ENCODE assay signal across 1 cellular context in the genomic region with DNA sequence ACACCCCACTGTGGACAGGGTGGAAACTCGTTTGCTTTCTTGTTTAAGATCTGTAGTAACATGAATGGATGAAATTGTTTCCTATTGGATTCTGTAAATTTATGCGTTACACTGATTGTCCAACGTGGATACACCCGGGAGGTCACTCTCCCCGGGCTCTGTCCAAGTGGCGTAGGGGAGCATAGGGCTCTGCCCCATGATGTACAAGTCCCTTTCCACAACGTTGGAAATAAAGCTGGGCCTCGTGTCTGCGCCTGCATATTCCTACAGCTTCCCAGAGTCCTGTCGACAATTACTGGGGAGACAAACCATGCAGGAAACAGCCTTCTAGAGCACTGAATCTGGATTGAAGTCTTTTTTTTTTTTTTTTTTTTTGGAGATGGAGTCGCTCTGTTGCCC.
TF ChIP-seq lines count a peak whose summit lies in the region.

No MANE protein-coding gene starts in this region.

TF ChIP-seq in GM23338, 12 proteins besides CTCF, POLR2A, EP300 and RAD21 (continued from another document):
- TF ChIP-seq ETS1 (IDR thresholded peaks at IDR 0.05) (no peak), JUNB (IDR thresholded peaks at IDR 0.05; ENCODE audit: unreplicated experiment) (no peak)
